In genomic region chr3:98645039-98645438, GRCh38 we compare ENCODE assay signal across 14 cellular contexts. TPM values are rescaled to one million over a fixed set of nuclear protein-coding genes. Genes with fewer than 3 reads are reported as not detected.
DNase-seq lines count a peak whose midpoint lies in the region; ATAC-seq, FAIRE-seq and TF ChIP-seq lines count a peak whose summit lies in the region.
"Had no signal": no experiment of that assay in that cellular context is flagged by ENCODE, and none has a peak within 500 bp of the region (broad histone marks: within the 10 kb centered on the region; RNA-seq: fewer than 3 reads in every experiment).

No MANE protein-coding gene starts in this region.

- H3K79me2 ChIP-seq in GM23338 (replicated peaks; ENCODE audit: insufficient read depth) (no peaks in the 10 kb centered on the region), keratinocyte (ENCODE audit: control insufficient read depth, insufficient read depth, low read length) (no peaks in the 10 kb centered on the region)

- H3K36me3 Mint-ChIP-seq in GM23338 (ENCODE audit: low read depth): no peaks in the 10 kb centered on the region

- H3K4me3 ChIP-seq in GM12864 (ENCODE audit: low read depth, low read length): no peak overlapping the region
- H3K4me3 ChIP-seq in GM23338: no peak overlapping the region
- H3K4me3 ChIP-seq in keratinocyte (ENCODE audit: control insufficient read depth in 2 of 3, extremely low read depth in 1 of 3, insufficient read depth in 2 of 3, low read depth in 1 of 3, low read length in 3 of 3): no peak overlapping the region
- H3K4me3 ChIP-seq in uterus: no peak overlapping the region
- H3K4me3 ChIP-seq: tibial artery had no signal

- H3K9me2 ChIP-seq in GM23338 (ENCODE audit: insufficient read depth): no peaks in the 10 kb centered on the region

- no peaks in the 10 kb centered on the region for H3K27me3 ChIP-seq in GM23338 (ENCODE audit: insufficient read depth)
- H3K27me3 ChIP-seq in keratinocyte (ENCODE audit: control insufficient read depth, extremely low read depth, insufficient read depth, low read length): no peaks in the 10 kb centered on the region
- no peaks in the 10 kb centered on the region for H3K27me3 ChIP-seq in uterus
- H3K27me3 ChIP-seq: tibial artery had no signal

- DNase-seq in GM12864 (ENCODE audit: low read depth) (peak; percentile 59), GM23338 (ENCODE audit: low spot score) (peak; percentile 11), NCI-H69 (lab: John Stamatoyannopoulos, UW) (peak; percentile 56), keratinocyte (ENCODE audit: low read depth, low spot score) (no peak), inferior parietal cortex (ENCODE audit: extremely low spot score) (no peak), uterus (no peak), ecto neural progenitor cell (ENCODE audit: low spot score) (no peak), NCI-H1092 (lab: John Stamatoyannopoulos, UW) (no peak)
- DNase-seq: activated T-cell treated with anti-CD3 and anti-CD28 coated beads for 4 hours, NCI-H1105, SW 1271 had no signal

- no peak overlapping the region for H3K27ac Mint-ChIP-seq in GM23338

- H4K20me1 ChIP-seq in GM23338 (replicated peaks; ENCODE audit: insufficient read depth) (no peaks in the 10 kb centered on the region), keratinocyte (ENCODE audit: control insufficient read depth, extremely low read depth, insufficient read depth, low read length) (no peaks in the 10 kb centered on the region)

- no peak overlapping the region for H3K4me2 ChIP-seq in GM23338
- peak overlapping the region; percentile 59 for H3K4me2 ChIP-seq in keratinocyte (ENCODE audit: control insufficient read depth, extremely low read depth, insufficient read depth, low read depth, low read length)

- H3K27me3 Mint-ChIP-seq in GM23338 (ENCODE audit: insufficient read depth, low read depth, poor library complexity): no peaks in the 10 kb centered on the region

- FAIRE-seq in keratinocyte (lab: Jason Lieb, UNC): peak; percentile 71

- no peak for TF ChIP-seq POLR2A in uterus (IDR thresholded peaks at IDR 0.05)

- no peaks in the 10 kb centered on the region for H3K9me3 Mint-ChIP-seq in GM23338
- H3K9me3 Mint-ChIP-seq: central memory CD8-positive, alpha-beta T cell had no signal

- dilution Hi-C loops in keratinocyte (cut with MboI; ENCODE audit: extremely low pct_ligation_motif_present, low sequenced_read_pairs): no loop called here

- H3K4me3 Mint-ChIP-seq in GM23338: no peak overlapping the region
- H3K4me3 Mint-ChIP-seq: central memory CD8-positive, alpha-beta T cell had no signal

- H3K4me1 ChIP-seq in GM23338 (ENCODE audit: insufficient read depth) (no peaks in the 10 kb centered on the region), keratinocyte (ENCODE audit: control insufficient read depth, extremely low read depth, insufficient read depth, low read length) (peaks cover 7% of the 10 kb centered on the region), uterus (no peaks in the 10 kb centered on the region)
- H3K4me1 ChIP-seq: tibial artery had no signal

- H3K9ac ChIP-seq in keratinocyte (ENCODE audit: control insufficient read depth, extremely low read depth, insufficient read depth, low read length): no peak overlapping the region

- intact Hi-C loops in uterus (cut with DNase I; ENCODE audit: low total_unique reads): no loop called here

- no peaks in the 10 kb centered on the region for H3K4me1 Mint-ChIP-seq in GM23338
- H3K4me1 Mint-ChIP-seq: central memory CD8-positive, alpha-beta T cell had no signal

- H3K36me3 ChIP-seq in GM23338 (ENCODE audit: insufficient read depth) (no peaks in the 10 kb centered on the region), keratinocyte (ENCODE audit: control insufficient read depth in 2 of 2, extremely low read depth in 1 of 2, insufficient read depth in 2 of 2, low read length in 2 of 2) (no peaks in the 10 kb centered on the region), uterus (no peaks in the 10 kb centered on the region)
- H3K36me3 ChIP-seq: tibial artery had no signal

- H3F3A ChIP-seq in GM23338 (replicated peaks; ENCODE audit: low read depth): no peaks in the 10 kb centered on the region

- no peaks in the 10 kb centered on the region for H3K9me3 ChIP-seq in keratinocyte (ENCODE audit: control insufficient read depth, low read depth, low read length)
- no peaks in the 10 kb centered on the region for H3K9me3 ChIP-seq in uterus
- H3K9me3 ChIP-seq: tibial artery had no signal

- ATAC-seq in GM23338: peak; percentile 50
- ATAC-seq: Panc1 had no signal

- H3K27ac ChIP-seq in GM23338 (ENCODE audit: low read depth) (no peak overlapping the region), keratinocyte (ENCODE audit: control insufficient read depth, insufficient read depth, low read length) (no peak overlapping the region), uterus (no peak overlapping the region)
- H3K27ac ChIP-seq: tibial artery had no signal

- H2AFZ ChIP-seq in GM23338 (peak overlapping the region; percentile 30), keratinocyte (ENCODE audit: control insufficient read depth, low read length) (peak overlapping the region; percentile 77)

- TF ChIP-seq CTCF in GM12864 (IDR thresholded peaks at IDR 0.05; ENCODE audit: low read depth, low read length, missing control alignments): no peak
- no peak for TF ChIP-seq CTCF in GM23338 (conservative IDR thresholded peaks at IDR 0.05; ENCODE audit: low read depth in 2 of 2)
- TF ChIP-seq CTCF in keratinocyte (optimal IDR thresholded peaks at IDR 0.05 in 1 of 3, IDR thresholded peaks at IDR 0.05 in 1 of 3, conservative IDR thresholded peaks at IDR 0.05 in 1 of 3; ENCODE audit: extremely low read depth in 1 of 3, insufficient read depth in 2 of 3, low read length in 3 of 3): no peak
- TF ChIP-seq CTCF in uterus (IDR thresholded peaks at IDR 0.05): no peak

- no peaks in the 10 kb centered on the region for H3K9me1 ChIP-seq in keratinocyte (ENCODE audit: control insufficient read depth, extremely low read depth, insufficient read depth, low read length)

TF ChIP-seq in GM23338, 12 proteins besides CTCF, POLR2A, EP300 and RAD21 (continues in another document):
- no peak for TF ChIP-seq REST (IDR thresholded peaks at IDR 0.05; ENCODE audit: unreplicated experiment)

RNA-seq across cellular contexts. Expression of gene CPOX, which starts 51.6 kb away (rescaled TPM):
- 32.5 and 38.3 TPM in 2 replicates for total RNA-seq in GM23338 (2014; rRNA removed; shearing (Covaris generic))
- polyA plus RNA-seq in GM23338 (2016; fragmentation: Nextera tagmentation; extraction: Ambion mirVana): 12.4 and 13.3 TPM in 2 replicates
- 19.2 to 29.4 TPM (median 21.0 TPM) in 3 replicates for polyA plus RNA-seq in keratinocyte
- polyA plus RNA-seq in keratinocyte (2011; ENCODE audit: low read depth): 9.9 TPM
- 13.6 and 18.2 TPM in 2 replicates for polyA plus RNA-seq in keratinocyte (2011; cell fraction: cytosol; rRNA removed)
- 36.0 and 53.1 TPM in 2 replicates for polyA plus RNA-seq in keratinocyte (2011; cell fraction: nucleus; rRNA removed)
- polyA plus RNA-seq in keratinocyte (2012; ENCODE audit: low replicate concordance): 11.2 and 19.7 TPM in 2 replicates
- polyA minus RNA-seq in keratinocyte: 8.3 to 18.4 TPM (median 10.4 TPM) in 3 replicates
- polyA minus RNA-seq in keratinocyte (2011; cell fraction: cytosol; rRNA and poly(A)+ RNA removed): 10.7 TPM
- polyA minus RNA-seq in keratinocyte (2011; cell fraction: nucleus; rRNA and poly(A)+ RNA removed): 11.5 and 14.3 TPM in 2 replicates
- 10 to 100 TPM in 3 of 4 donors, 1 to 10 TPM in 1; 2.8 to 30.5 (median 17.7) TPM for total RNA-seq in uterus

Comparison
In these comparisons a context has a peak if more than half of its experiments do, and no peak if none do; other contexts are left out.
1. DNase-seq: peak in GM12864 (single experiment), GM23338 (single experiment) and NCI-H69 (single experiment); none in keratinocyte (single experiment), inferior parietal cortex (single experiment), uterus (0 of 2), ecto neural progenitor cell (single experiment) and NCI-H1092 (single experiment).